9 cellular contexts compared by ENCODE assay signal in the genomic region with DNA sequence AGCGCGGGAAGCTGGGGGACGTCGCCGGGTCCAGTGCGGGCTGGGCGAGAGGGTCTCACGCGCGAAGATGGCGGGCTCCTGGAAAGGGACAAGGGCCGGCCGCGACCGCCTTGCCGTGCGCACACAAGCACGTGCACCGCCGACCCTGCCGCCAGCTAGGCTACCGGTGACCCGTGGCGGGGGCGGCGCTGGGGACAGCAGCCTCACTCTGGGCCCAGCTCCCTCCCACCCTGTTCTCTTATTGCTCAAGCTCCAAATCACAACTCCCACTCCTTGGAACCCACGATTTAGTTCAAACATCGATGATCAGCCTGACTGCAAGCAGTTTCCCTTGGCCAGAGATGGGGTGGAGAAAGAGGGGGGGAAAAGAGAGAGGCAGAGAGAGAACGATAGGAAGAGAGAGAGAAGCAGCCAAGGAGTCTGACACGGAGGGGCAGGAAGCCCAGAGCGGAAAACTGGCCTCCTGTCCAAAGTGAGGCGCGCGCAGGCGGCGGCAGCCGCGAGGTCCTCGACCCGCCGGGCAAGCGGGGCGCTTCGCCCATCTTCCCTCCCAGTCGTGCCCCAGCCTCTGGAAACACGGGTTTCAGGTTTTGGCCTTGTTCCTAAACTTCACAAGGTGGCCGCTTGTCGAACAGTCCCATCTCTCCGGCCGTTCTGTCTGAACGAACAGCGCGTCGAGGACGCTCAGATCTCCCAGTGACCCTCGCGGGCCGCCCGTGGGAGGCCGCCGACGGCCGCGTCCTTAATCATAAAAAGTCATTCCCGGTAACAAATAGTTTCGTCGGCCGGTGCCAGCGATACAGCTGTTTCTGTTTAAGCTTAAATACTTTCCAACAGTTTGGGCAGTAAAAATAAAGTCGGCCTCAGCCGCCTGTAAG. TPM values are rescaled to one million over a fixed set of nuclear protein-coding genes. Genes with fewer than 3 reads are reported as not detected.
A peak's percentile ranks its signal among the peaks of the same experiment; 100 is the strongest.
DNase-seq lines count a peak whose midpoint lies in the region; ATAC-seq and TF ChIP-seq lines count a peak whose summit lies in the region.
"Had no signal": no experiment of that assay in that cellular context is flagged by ENCODE, and none has a peak within 500 bp of the region (broad histone marks: within the 10 kb centered on the region; RNA-seq: fewer than 3 reads in every experiment).

No MANE protein-coding gene starts in this region.

- DNase-seq in CD8-positive, alpha-beta T cell: no peak
- DNase-seq in dedifferentiated amniotic fluid mesenchymal stem cell (ENCODE audit: extremely low spot score) (peak; percentile 47), neural crest cell (ENCODE audit: low read depth, low spot score) (no peak), Ammon's horn (ENCODE audit: low spot score) (no peak), NCI-H1436 (lab: John Stamatoyannopoulos, UW) (no peak)
- no peak for DNase-seq in NK-92 treated with Interleukin-12 subunit alpha and Interleukin-12 subunit beta, amount 100 ng/mL, for 24 hours (lab: John Stamatoyannopoulos, UW)

- no peak overlapping the region for H3K27ac ChIP-seq in CD8-positive, alpha-beta T cell (ENCODE audit: low read depth, low read length)

- H3K4me3 ChIP-seq in CD8-positive, alpha-beta T cell (ENCODE audit: low read depth, low read length): no peak overlapping the region
- peak overlapping the region; percentile 72 for H3K4me3 ChIP-seq in Loucy (ENCODE audit: low read length, poor library complexity, severe bottlenecking)
- H3K4me3 ChIP-seq: lung had no signal

- peaks cover 77% of the 10 kb centered on the region for H3K79me2 ChIP-seq in Loucy (ENCODE audit: insufficient read depth, low read length)

- intact Hi-C loops in CD8-positive, alpha-beta T cell (cut with DNase I, micrococcal nuclease): loop anchor here (5.0 to 10.0 kb wide), 3 partner anchors 51 to 954 kb away; partner anchors contain the start of genes RNF213 (in 1 of the 2) and USP36 (in 1 of the 2)

- H3K9ac ChIP-seq in Loucy (ENCODE audit: low read depth, low read length, poor library complexity, severe bottlenecking): peak overlapping the region; percentile 86

- no peak for TF ChIP-seq CTCF in CD8-positive, alpha-beta T cell (IDR thresholded peaks at IDR 0.05)
- TF ChIP-seq CTCF in Loucy (conservative IDR thresholded peaks at IDR 0.05; ENCODE audit: low read length): no peak
- TF ChIP-seq CTCF in neural crest cell (conservative IDR thresholded peaks at IDR 0.05): no peak

- peak overlapping the region; percentile 41 for H3K27ac Mint-ChIP-seq in CD8-positive, alpha-beta T cell
- H3K27ac Mint-ChIP-seq in neural crest cell (ENCODE audit: unreplicated experiment): no peak overlapping the region

- H3K4me1 Mint-ChIP-seq in CD8-positive, alpha-beta T cell (ENCODE audit: low read depth): peaks cover 40% of the 10 kb centered on the region
- H3K4me1 Mint-ChIP-seq in neural crest cell: peaks cover 41% of the 10 kb centered on the region

- peaks cover 59% of the 10 kb centered on the region for H3K4me1 ChIP-seq in CD8-positive, alpha-beta T cell (ENCODE audit: insufficient read depth, low read length)
- H3K4me1 ChIP-seq in Loucy (ENCODE audit: insufficient read depth, low read length, poor library complexity, severe bottlenecking): peaks cover 65% of the 10 kb centered on the region

- CTCF ChIA-PET in CD8-positive, alpha-beta T cell (lab: Charles Lee): interaction anchor here (1.3 to 2.6 kb wide), 3 partner anchors 12 to 43 kb away, joined by 3 to 13 read pairs (median 7); no protein-coding TSS in a partner anchor

- H3K4me3 Mint-ChIP-seq in CD8-positive, alpha-beta T cell: peak overlapping the region; percentile 60
- H3K4me3 Mint-ChIP-seq in neural crest cell: peak overlapping the region; percentile 87

- POLR2A ChIA-PET in CD8-positive, alpha-beta T cell (lab: Charles Lee): interaction anchor here (1.5 to 3.7 kb wide), 7 partner anchors 8 to 198 kb away, joined by 4 to 41 read pairs (median 15); partner anchors contain the start of gene CBX4

- peaks cover 4% of the 10 kb centered on the region for H3K36me3 Mint-ChIP-seq in CD8-positive, alpha-beta T cell
- H3K36me3 Mint-ChIP-seq in neural crest cell (ENCODE audit: low read depth): peaks cover 5% of the 10 kb centered on the region

- peaks cover 57% of the 10 kb centered on the region for H3K27me3 ChIP-seq in CD8-positive, alpha-beta T cell (ENCODE audit: insufficient read depth, low read length)
- H3K27me3 ChIP-seq in Loucy (ENCODE audit: insufficient read depth, low read length, poor library complexity, severe bottlenecking): no peaks in the 10 kb centered on the region

- peak overlapping the region; percentile 94 for H3K4me2 ChIP-seq in Loucy (ENCODE audit: low read depth, low read length, poor library complexity, severe bottlenecking)

- H3K36me3 ChIP-seq in CD8-positive, alpha-beta T cell (ENCODE audit: insufficient read depth, low read length): no peaks in the 10 kb centered on the region
- H3K36me3 ChIP-seq in Loucy (ENCODE audit: insufficient read depth, low read length): peaks cover 8% of the 10 kb centered on the region; the same call in 1 of the 2 replicates

- H3F3A ChIP-seq in Loucy (ENCODE audit: low read depth): peaks cover 2% of the 10 kb centered on the region; the same call in 1 of the 2 replicates

- H3K9me3 ChIP-seq in CD8-positive, alpha-beta T cell (ENCODE audit: low read length): no peaks in the 10 kb centered on the region
- no peaks in the 10 kb centered on the region for H3K9me3 ChIP-seq in Loucy (ENCODE audit: insufficient read depth, low read depth, low read length)

- H3K9me2 ChIP-seq in Loucy (replicated peaks; ENCODE audit: low read depth, low read length): no peaks in the 10 kb centered on the region

- H3K27me3 Mint-ChIP-seq in CD8-positive, alpha-beta T cell (ENCODE audit: low read depth): peaks cover 39% of the 10 kb centered on the region
- H3K27me3 Mint-ChIP-seq in neural crest cell (ENCODE audit: low read depth): peaks cover 84% of the 10 kb centered on the region

- peaks cover 28% of the 10 kb centered on the region for H4K20me1 ChIP-seq in Loucy (ENCODE audit: insufficient read depth, low read length, poor library complexity, severe bottlenecking)

- no peak for ATAC-seq in CD8-positive, alpha-beta T cell
- no peak for ATAC-seq in GM18520 (IDR thresholded peaks at IDR 0.05; ENCODE audit: unreplicated experiment)

- H3K9me3 Mint-ChIP-seq in CD8-positive, alpha-beta T cell: no peaks in the 10 kb centered on the region
- no peaks in the 10 kb centered on the region for H3K9me3 Mint-ChIP-seq in neural crest cell

- H2AFZ ChIP-seq in Loucy (ENCODE audit: low read length): peak overlapping the region; percentile 24; the same call in 1 of the 2 replicates

RNA-seq across cellular contexts. Expression of gene CBX8, which starts 1.7 kb away (rescaled TPM):
- total RNA-seq in CD8-positive, alpha-beta T cell: 1 to 10 TPM; 3.7 to 4.0 TPM
- 16.5 and 19.2 TPM in 2 replicates for total RNA-seq in neural crest cell

RNA-seq across cellular contexts. Expression of gene CBX2, which starts 20.6 kb away (rescaled TPM):
- under 1 TPM; 0.14 to 0.56 TPM for total RNA-seq in CD8-positive, alpha-beta T cell
- 95.4 and 101 TPM in 2 replicates for total RNA-seq in neural crest cell

RNA-seq across cellular contexts. Expression of gene CBX4, which starts 40.7 kb away (rescaled TPM):
- total RNA-seq in CD8-positive, alpha-beta T cell: 100 to 1,000 TPM; 263 to 268 TPM
- total RNA-seq in neural crest cell: 19.1 and 21.0 TPM in 2 replicates

Comparison
In these comparisons a context has a peak if more than half of its experiments do, and no peak if none do; other contexts are left out.
1. RNA of gene CBX2, which starts 20.6 kb away (total RNA-seq): 95.4 to 101 TPM in neural crest cell; 0.14 to 0.56 TPM in CD8-positive, alpha-beta T cell; every median in the first group is over 10 times any median in the second.
2. RNA of gene CBX4, which starts 40.7 kb away (total RNA-seq): 263 to 268 TPM in CD8-positive, alpha-beta T cell; 19.1 to 21.0 TPM in neural crest cell; every median in the first group is over 10 times any median in the second.